ENCODE assay signal across 26 cellular contexts in the genomic region with DNA sequence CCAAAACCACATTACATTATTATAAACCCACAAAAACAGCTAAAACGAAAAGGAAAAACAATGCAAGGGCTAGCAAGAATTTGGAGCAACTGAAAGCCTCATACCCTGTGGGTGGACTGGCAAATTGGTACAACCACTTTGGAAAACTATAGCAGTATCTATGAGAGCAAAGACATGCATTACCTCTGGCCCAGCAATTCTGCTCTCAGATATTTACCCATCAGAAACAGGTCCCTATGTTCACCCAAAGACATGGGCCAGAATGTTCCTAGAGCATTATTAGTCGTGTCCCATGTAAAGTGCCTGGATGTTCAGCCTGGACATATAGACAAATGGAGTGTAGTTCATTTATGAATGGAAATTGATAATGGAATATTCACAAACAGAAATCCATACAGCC.
"Had no signal": no experiment of that assay in that cellular context is flagged by ENCODE, and none has a peak within 500 bp of the region (broad histone marks: within the 10 kb centered on the region; RNA-seq: fewer than 3 reads in every experiment).

No MANE protein-coding gene starts in this region.

- ATAC-seq: effector memory CD8-positive, alpha-beta T cell; esophagus mucosa; foreskin keratinocyte; gastroesophageal sphincter; heart right ventricle had no signal

- H3K4me1 ChIP-seq: colonic mucosa, esophagus muscularis mucosa, esophagus squamous epithelium, foreskin keratinocyte, gastrocnemius medialis, gastroesophageal sphincter, heart right ventricle had no signal

- DNase-seq: colonic mucosa; cortex of kidney; dermis blood vessel endothelial cell; dorsolateral prefrontal cortex; effector CD4-positive, alpha-beta T cell; effector CD8-positive, alpha-beta T cell; effector memory CD4-positive, alpha-beta T cell; effector memory CD8-positive, alpha-beta T cell; endodermal cell; erythroblast; esophagus squamous epithelium; foreskin fibroblast; foreskin keratinocyte; foreskin melanocyte; gastrocnemius medialis; glutamatergic neuron; head of caudate nucleus; heart right ventricle had no signal

- H3K36me3 ChIP-seq: colonic mucosa, esophagus muscularis mucosa, esophagus squamous epithelium, gastrocnemius medialis, gastroesophageal sphincter, heart right ventricle had no signal

- H3K27me3 ChIP-seq: colonic mucosa, dorsolateral prefrontal cortex, esophagus squamous epithelium, foreskin keratinocyte, gastrocnemius medialis, gastroesophageal sphincter had no signal

- H3K27ac ChIP-seq: colonic mucosa, coronary artery, dorsolateral prefrontal cortex, epithelial cell of prostate, esophagus muscularis mucosa, esophagus squamous epithelium, foreskin keratinocyte, gastrocnemius medialis, gastroesophageal sphincter, heart right ventricle had no signal

- FAIRE-seq: colon, endometrium, endothelial cell of umbilical vein had no signal

- H3K4me3 ChIP-seq: colonic mucosa, coronary artery, dorsolateral prefrontal cortex, esophagus muscularis mucosa, esophagus squamous epithelium, gastrocnemius medialis, gastroesophageal sphincter, heart right ventricle had no signal

- H3K9me3 ChIP-seq: colonic mucosa, esophagus muscularis mucosa, esophagus squamous epithelium, gastrocnemius medialis had no signal
